ENCODE assay signal across 20 cellular contexts in the genomic region with DNA sequence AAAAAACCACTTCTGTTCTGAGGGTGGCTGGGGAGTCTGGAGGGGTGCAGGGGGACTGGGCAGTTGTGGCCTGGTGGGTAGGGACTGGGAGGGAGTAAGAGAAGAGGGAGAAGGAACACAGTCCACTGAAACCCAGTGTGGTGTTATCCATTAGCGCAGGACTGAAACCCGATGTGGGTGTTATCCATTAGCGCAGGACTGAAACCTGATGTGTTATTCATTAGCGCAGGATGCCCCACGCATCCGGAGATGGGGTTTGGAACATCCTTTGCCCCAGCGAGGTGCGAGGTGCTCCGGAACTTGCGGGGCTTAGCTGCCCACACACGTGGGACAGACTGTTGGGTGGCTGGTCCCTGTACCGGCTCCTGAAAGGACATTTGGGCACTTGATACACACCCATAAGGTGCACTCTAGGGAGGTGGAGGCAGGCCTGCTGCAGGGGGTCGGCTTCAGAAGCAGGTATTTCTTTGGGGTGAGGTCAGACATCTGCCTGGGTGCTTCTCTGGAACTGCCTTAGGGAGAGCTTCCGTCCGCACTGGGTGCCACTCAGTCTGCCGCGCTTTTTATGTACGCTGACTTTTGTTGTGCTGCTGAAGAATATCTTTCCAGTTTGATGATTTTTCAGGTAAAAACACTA. TPM values are rescaled to one million over a fixed set of nuclear protein-coding genes. Genes with fewer than 3 reads are reported as not detected.
DNase-seq lines count a peak whose midpoint lies in the region; ATAC-seq and TF ChIP-seq lines count a peak whose summit lies in the region.
"Had no signal": no experiment of that assay in that cellular context is flagged by ENCODE, and none has a peak within 500 bp of the region (broad histone marks: within the 10 kb centered on the region; RNA-seq: fewer than 3 reads in every experiment).

No MANE protein-coding gene starts in this region.

- no peaks in the 10 kb centered on the region for H4K20me1 ChIP-seq in SK-N-SH (ENCODE audit: insufficient read depth)

- H3K9ac ChIP-seq in SK-N-SH, result no peak overlapping the region

- POLR2A ChIA-PET in SK-N-SH (lab: Yijun Ruan, JAX), result no interaction called here

- DNase-seq in SK-N-SH (peak; percentile 17), mesothelial cell of epicardium (ENCODE audit: low spot score in 2 of 2, unreplicated experiment in 2 of 2) (no peak), type B pancreatic cell (ENCODE audit: extremely low spot score, unreplicated experiment) (no peak), globus pallidus (ENCODE audit: low spot score) (no peak), esophagus muscularis mucosa (ENCODE audit: extremely low spot score) (no peak), KBM-7 (no peak)
- DNase-seq: activated CD4-positive, alpha-beta T cell treated with anti-CD3 and anti-CD28 coated beads for 1 hour; activated effector memory CD4-positive, alpha-beta T cell treated with Interleukin-2 at 50 U/mL for 16 hours; Calu3; MM.1S; mucosa of descending colon; NCI-H82; occipital lobe; PC-3; sigmoid colon; stimulated activated naive CD8-positive, alpha-beta T cell treated with anti-CD3 and anti-CD28 coated beads, Interleukin-15, Interleukin-2, amounts not matched to agents 100 U/mL and 50 U/mL, for 24 hours had no signal

- TF ChIP-seq POLR2A in esophagus muscularis mucosa (IDR thresholded peaks at IDR 0.05; ENCODE audit: low read depth), result no peak

- H3K27ac Mint-ChIP-seq in mesothelial cell of epicardium (peak overlapping the region; percentile 71), type B pancreatic cell (peak overlapping the region; percentile 74)

- H3K9me3 ChIP-seq in SK-N-SH, result no peaks in the 10 kb centered on the region
- H3K9me3 ChIP-seq in ectodermal cell (ENCODE audit: control insufficient read depth, low read length), result no peaks in the 10 kb centered on the region
- H3K9me3 ChIP-seq in esophagus muscularis mucosa, result no peaks in the 10 kb centered on the region
- H3K9me3 ChIP-seq: gastroesophageal sphincter, mucosa of descending colon, sigmoid colon had no signal

- H3K36me3 ChIP-seq in SK-N-SH (replicated peaks in 1 of 2; ENCODE audit: control insufficient read depth in 1 of 2, insufficient read depth in 2 of 2, low read length in 1 of 2) (peaks cover 8 to 9% of the 10 kb centered on the region in 2 experiments), ectodermal cell (ENCODE audit: control insufficient read depth, insufficient read depth, low read length) (no peaks in the 10 kb centered on the region), esophagus muscularis mucosa (peaks cover 0 to 32% (median 19%) of the 10 kb centered on the region in 4 donors)

- WGBS in SK-N-SH (ENCODE audit: low lambda C conversion rate), result 94% methylated on average over 13 of the region's 18 CpGs
- WGBS in ectodermal cell, 2 experiments, result 91 to 93% methylated on average over 18 of the region's 18 CpGs
- WGBS in esophagus muscularis mucosa, result 81% methylated on average over 11 of the region's 18 CpGs

- no peak for ATAC-seq in SK-N-SH treated with all-trans-retinoic acid at 6 μM for 48 hours
- ATAC-seq: gastroesophageal sphincter; mucosa of descending colon; PC-3; stimulated activated naive CD8-positive, alpha-beta T cell treated with anti-CD3 and anti-CD28 coated beads, Interleukin-15, Interleukin-2, amounts not matched to agents 100 U/mL and 50 U/mL, for 24 hours had no signal

- in situ Hi-C loops in KBM-7 (cut with MboI; ENCODE audit: low pct_unique_long_range_greater_than_20kb, low sequenced_read_pairs), result no loop called here

- no peaks in the 10 kb centered on the region for H3K27me3 Mint-ChIP-seq in mesothelial cell of epicardium (ENCODE audit: low read depth)
- no peaks in the 10 kb centered on the region for H3K27me3 Mint-ChIP-seq in type B pancreatic cell

- no peak for TF ChIP-seq EP300 in SK-N-SH (IDR thresholded peaks at IDR 0.05; ENCODE audit: borderline replicate concordance in 1 of 2, low read depth in 1 of 2, low read length in 1 of 2)
- no peak for TF ChIP-seq EP300 in esophagus muscularis mucosa (IDR thresholded peaks at IDR 0.05)

- TF ChIP-seq CTCF in SK-N-SH (IDR thresholded peaks at IDR 0.05) (no peak), mesothelial cell of epicardium (IDR thresholded peaks at IDR 0.05; ENCODE audit: unreplicated experiment) (no peak), type B pancreatic cell (conservative IDR thresholded peaks at IDR 0.05) (no peak), esophagus muscularis mucosa (IDR thresholded peaks at IDR 0.05) (no peak)

- H3K4me3 ChIP-seq in SK-N-SH (ENCODE audit: low read depth in 2 of 2, low read length in 1 of 2) (no peak overlapping the region), ectodermal cell (ENCODE audit: insufficient read depth, low read depth, low read length) (no peak overlapping the region), esophagus muscularis mucosa (no peak overlapping the region)
- H3K4me3 ChIP-seq: gastroesophageal sphincter, mucosa of descending colon, sigmoid colon had no signal

- H3K36me3 Mint-ChIP-seq in mesothelial cell of epicardium, result peaks cover 7% of the 10 kb centered on the region
- H3K36me3 Mint-ChIP-seq in type B pancreatic cell, result peaks cover 4% of the 10 kb centered on the region

- no peaks in the 10 kb centered on the region for H3F3A ChIP-seq in SK-N-SH (replicated peaks; ENCODE audit: insufficient read depth)

- H3K27ac ChIP-seq in SK-N-SH (ENCODE audit: low read depth in 2 of 2, low read length in 1 of 2) (no peak overlapping the region), ectodermal cell (ENCODE audit: insufficient read depth, low read depth, low read length, poor library complexity, severe bottlenecking) (peak overlapping the region; percentile 3), esophagus muscularis mucosa (replicated peaks in 1 of 4) (no peak overlapping the region)
- H3K27ac ChIP-seq: 22Rv1, gastroesophageal sphincter had no signal

- H3K9me3 Mint-ChIP-seq in mesothelial cell of epicardium (no peaks in the 10 kb centered on the region), type B pancreatic cell (no peaks in the 10 kb centered on the region)

- intact Hi-C loops in esophagus muscularis mucosa (cut with DNase I), result no loop called here

- H3K4me3 Mint-ChIP-seq in mesothelial cell of epicardium (peak overlapping the region; percentile 32), type B pancreatic cell (peak overlapping the region; percentile 69)

- CTCF ChIA-PET in SK-N-SH (lab: Yijun Ruan, JAX), result interaction anchor here (1.2 to 3.0 kb wide), 2 partner anchors 11 to 23 kb away, joined by 3 to 18 read pairs; no protein-coding TSS in a partner anchor

- H3K27me3 ChIP-seq in SK-N-SH (ENCODE audit: insufficient read depth) (no peaks in the 10 kb centered on the region), ectodermal cell (ENCODE audit: control insufficient read depth, insufficient read depth, low read length, poor library complexity, severe bottlenecking) (no peaks in the 10 kb centered on the region), esophagus muscularis mucosa (no peaks in the 10 kb centered on the region)
- H3K27me3 ChIP-seq: gastroesophageal sphincter, sigmoid colon had no signal

- H3K4me1 Mint-ChIP-seq in mesothelial cell of epicardium, result peaks cover 28% of the 10 kb centered on the region
- H3K4me1 Mint-ChIP-seq in type B pancreatic cell (ENCODE audit: unreplicated experiment), result peaks cover 29% of the 10 kb centered on the region

- H3K79me2 ChIP-seq in SK-N-SH (ENCODE audit: insufficient read depth), result 0 out of 2 replicates have a peak, but pooled peaks cover under 1% of the 10 kb centered on the region

- TF ChIP-seq RAD21 in SK-N-SH (IDR thresholded peaks at IDR 0.05; ENCODE audit: low read length), result no peak

- H3K9me2 ChIP-seq in SK-N-SH, result no peaks in the 10 kb centered on the region

- H3K4me2 ChIP-seq in SK-N-SH, result no peak overlapping the region

- H2AFZ ChIP-seq in SK-N-SH (ENCODE audit: low read depth), result no peak overlapping the region

- H3K4me1 ChIP-seq in SK-N-SH (ENCODE audit: control insufficient read depth in 1 of 2, insufficient read depth in 2 of 2, low read depth in 1 of 2, low read length in 1 of 2) (peaks cover 0 to 7% of the 10 kb centered on the region in 2 experiments; a peak in 1 of 4 replicates), ectodermal cell (ENCODE audit: control insufficient read depth, insufficient read depth, low read length) (peaks cover 32% of the 10 kb centered on the region), esophagus muscularis mucosa (peaks cover 0 to 4% (median 0%) of the 10 kb centered on the region in 4 donors)
- H3K4me1 ChIP-seq: sigmoid colon had no signal

TF ChIP-seq in SK-N-SH, 30 proteins besides CTCF, POLR2A, EP300 and RAD21 (continues in another document):
- TF ChIP-seq FOXM1 (IDR thresholded peaks at IDR 0.05; ENCODE audit: low read depth) (no peak), GABPA (IDR thresholded peaks at IDR 0.05; ENCODE audit: low read depth) (no peak), YY1 (IDR thresholded peaks at IDR 0.05; ENCODE audit: low read depth) (no peak), RFX5 (IDR thresholded peaks at IDR 0.05; ENCODE audit: low read length) (no peak), RCOR1 (IDR thresholded peaks at IDR 0.05; ENCODE audit: low read length) (no peak)

RNA-seq across cellular contexts. Expression of gene FASN, which starts 20.3 kb away (rescaled TPM):
- 28.1 and 55.1 TPM in 2 replicates for polyA plus RNA-seq in SK-N-SH (2012; rRNA removed)
- 15.2 and 34.0 TPM in 2 replicates for polyA plus RNA-seq in SK-N-SH (2012; cell fraction: cytosol; rRNA removed)
- 174 and 219 TPM in 2 replicates for polyA plus RNA-seq in SK-N-SH (2012; cell fraction: nucleus; rRNA removed)
- polyA plus RNA-seq in ectodermal cell (2013, experiment 1 of 4), result 234 TPM
- 239 TPM for polyA plus RNA-seq in ectodermal cell (2013, experiment 2 of 4)
- 169 TPM for polyA plus RNA-seq in ectodermal cell (2013, experiment 3 of 4)
- polyA plus RNA-seq in ectodermal cell (2013, experiment 4 of 4), result 185 TPM
- 227 to 230 TPM (median 229 TPM) in 3 replicates for total RNA-seq in mesothelial cell of epicardium
- total RNA-seq in type B pancreatic cell (ENCODE audit: low replicate concordance), result 228 and 326 TPM in 2 replicates
- 10 to 100 TPM; 30.3 to 63.6 (median 44.8) TPM for total RNA-seq in esophagus muscularis mucosa

RNA-seq across cellular contexts. Expression of gene DUS1L, which starts 52.7 kb away (rescaled TPM):
- polyA plus RNA-seq in SK-N-SH (2012; rRNA removed), result 144 and 163 TPM in 2 replicates
- 57.9 and 78.7 TPM in 2 replicates for polyA plus RNA-seq in SK-N-SH (2012; cell fraction: cytosol; rRNA removed)
- 1,198 and 1,537 TPM in 2 replicates for polyA plus RNA-seq in SK-N-SH (2012; cell fraction: nucleus; rRNA removed)
- polyA plus RNA-seq in ectodermal cell (2013, experiment 1 of 4), result 91.9 TPM
- polyA plus RNA-seq in ectodermal cell (2013, experiment 2 of 4), result 75.3 TPM
- 71.2 TPM for polyA plus RNA-seq in ectodermal cell (2013, experiment 3 of 4)
- polyA plus RNA-seq in ectodermal cell (2013, experiment 4 of 4), result 77.5 TPM
- total RNA-seq in mesothelial cell of epicardium, result 87.3 to 94.9 TPM (median 87.9 TPM) in 3 replicates
- 97.0 and 97.1 TPM in 2 replicates for total RNA-seq in type B pancreatic cell (ENCODE audit: low replicate concordance)
- 10 to 100 TPM; 42.2 to 77.1 (median 52.6) TPM for total RNA-seq in esophagus muscularis mucosa
